ENCODE assay signal across 14 cellular contexts in the genomic region with DNA sequence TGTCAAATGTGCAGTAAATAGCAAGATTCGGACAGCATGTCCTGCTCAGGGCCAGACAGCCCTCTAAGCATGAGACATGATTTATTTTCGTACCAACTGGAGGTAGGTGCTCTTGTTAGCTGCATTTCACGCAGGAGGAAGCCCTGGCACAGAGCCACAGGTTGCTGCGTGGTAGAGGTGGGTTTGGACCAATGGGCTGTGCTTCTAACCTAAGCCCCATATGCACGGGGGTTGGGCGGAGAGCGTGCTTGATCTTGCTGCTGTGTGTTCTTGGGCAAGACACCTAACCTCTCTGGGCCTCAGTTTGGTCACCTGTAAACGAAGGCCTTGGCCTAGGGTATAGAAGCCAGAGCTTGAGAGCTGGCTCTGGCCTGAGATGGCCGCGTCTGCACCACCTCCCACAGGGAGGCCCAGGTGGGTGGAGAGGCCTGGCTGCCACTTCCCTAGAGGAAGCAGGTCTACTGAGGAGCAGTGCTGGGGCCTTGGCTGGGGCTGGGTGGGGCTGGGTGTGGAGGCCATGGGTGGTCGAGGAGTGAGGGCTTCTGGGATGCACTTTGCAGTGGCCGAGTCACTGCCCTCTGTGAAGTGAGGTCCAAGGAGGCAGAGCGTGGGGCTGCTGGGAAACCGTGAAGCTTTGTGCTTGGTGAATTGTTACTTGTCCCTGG. TPM values are rescaled to one million over a fixed set of nuclear protein-coding genes. Genes with fewer than 3 reads are reported as not detected.
DNase-seq lines count a peak whose midpoint lies in the region; ATAC-seq and TF ChIP-seq lines count a peak whose summit lies in the region.
"Had no signal": no experiment of that assay in that cellular context is flagged by ENCODE, and none has a peak within 500 bp of the region (broad histone marks: within the 10 kb centered on the region; RNA-seq: fewer than 3 reads in every experiment).

No MANE protein-coding gene starts in this region.

- CTCF ChIA-PET in CD4-positive, alpha-beta T cell (lab: Charles Lee): no interaction called here
- CTCF ChIA-PET in OCI-LY7 (lab: Charles Lee; ENCODE audit: unreplicated experiment): no interaction called here

- no peak for ATAC-seq in CD4-positive, alpha-beta T cell (ENCODE audit: poor library complexity)
- ATAC-seq in HG02763 (IDR thresholded peaks at IDR 0.05; ENCODE audit: unreplicated experiment) (no peak), GM19328 (IDR thresholded peaks at IDR 0.05; ENCODE audit: unreplicated experiment) (no peak)
- ATAC-seq: activated T-helper 17 cell treated with anti-CD3 and anti-CD28 coated beads, Interleukin-2, amount 50 U/mL, for 72 hours had no signal

- no peaks in the 10 kb centered on the region for H3K36me3 ChIP-seq in OCI-LY7 (ENCODE audit: insufficient read depth, low read length)
- no peaks in the 10 kb centered on the region for H3K36me3 ChIP-seq in right atrium auricular region
- H3K36me3 ChIP-seq: neutrophil, SJCRH30 had no signal

- POLR2A ChIA-PET in CD4-positive, alpha-beta T cell (lab: Charles Lee): no interaction called here
- POLR2A ChIA-PET in OCI-LY7 (lab: Charles Lee): interaction anchor here (0.7 kb wide), 1 partner anchor 347 kb away, joined by 4 read pairs; no protein-coding TSS in a partner anchor

- peaks cover 26% of the 10 kb centered on the region for H3K4me1 Mint-ChIP-seq in CD4-positive, alpha-beta T cell (ENCODE audit: low read depth)

- no peaks in the 10 kb centered on the region for H3K27me3 ChIP-seq in CD4-positive, alpha-beta T cell (ENCODE audit: control insufficient read depth, insufficient read depth, low read length)
- H3K27me3 ChIP-seq in right atrium auricular region: no peaks in the 10 kb centered on the region
- H3K27me3 ChIP-seq: neutrophil had no signal

- no peak overlapping the region for H2AFZ ChIP-seq in OCI-LY7 (ENCODE audit: low read length)

- DNase-seq in CD4-positive, alpha-beta T cell: no peak
- no peak for DNase-seq in OCI-LY7 (ENCODE audit: low spot score)
- DNase-seq in right atrium auricular region (ENCODE audit: low spot score): no peak
- DNase-seq in posterior vena cava (ENCODE audit: low spot score): peak; percentile 74
- DNase-seq in NCI-H345 treated with DMSO at 0.1 percent for 48 hours (lab: John Stamatoyannopoulos, UW; ENCODE audit: unreplicated experiment): no peak
- no peak for DNase-seq in MV-4-11 (lab: John Stamatoyannopoulos, UW)
- DNase-seq: activated CD4-positive, alpha-beta T cell treated with anti-CD3 and anti-CD28 coated beads for 4 hours; anterior cingulate cortex; hypothalamus; SJCRH30 had no signal

- no peaks in the 10 kb centered on the region for H3K9me3 ChIP-seq in CD4-positive, alpha-beta T cell (ENCODE audit: control insufficient read depth, low read length)
- no peaks in the 10 kb centered on the region for H3K9me3 ChIP-seq in OCI-LY7 (ENCODE audit: low read length)
- H3K9me3 ChIP-seq in right atrium auricular region: no peaks in the 10 kb centered on the region
- H3K9me3 ChIP-seq: neutrophil, SJCRH30 had no signal

- H3K9me3 Mint-ChIP-seq in CD4-positive, alpha-beta T cell: no peaks in the 10 kb centered on the region
- H3K9me3 Mint-ChIP-seq: activated T-helper 17 cell treated with anti-CD3 and anti-CD28 coated beads, Interleukin-2, amount 50 U/mL, for 72 hours had no signal

- H3K4me2 ChIP-seq in OCI-LY7 (ENCODE audit: low read length): peak overlapping the region; percentile 64

- H3K36me3 Mint-ChIP-seq in CD4-positive, alpha-beta T cell (ENCODE audit: low read depth): peaks cover 4% of the 10 kb centered on the region

- H3K9me2 ChIP-seq in OCI-LY7 (ENCODE audit: insufficient read depth, low read length): no peaks in the 10 kb centered on the region

- H3K4me3 Mint-ChIP-seq in CD4-positive, alpha-beta T cell: peak overlapping the region; percentile 11
- H3K4me3 Mint-ChIP-seq: activated T-helper 17 cell treated with anti-CD3 and anti-CD28 coated beads, Interleukin-2, amount 50 U/mL, for 72 hours had no signal

- TF ChIP-seq CTCF in CD4-positive, alpha-beta T cell (IDR thresholded peaks at IDR 0.05): no peak
- TF ChIP-seq CTCF in OCI-LY7 (conservative IDR thresholded peaks at IDR 0.05; ENCODE audit: low read length) (no peak), right atrium auricular region (IDR thresholded peaks at IDR 0.05) (no peak)

- intact Hi-C loops in CD4-positive, alpha-beta T cell (cut with DNase I, micrococcal nuclease): no loop called here
- intact Hi-C loops in OCI-LY7 (cut with micrococcal nuclease; ENCODE audit: unreplicated experiment) (no loop called here), posterior vena cava (cut with DNase I) (no loop called here)

- H3K27ac ChIP-seq in CD4-positive, alpha-beta T cell (ENCODE audit: low read depth, low read length): no peak overlapping the region
- H3K27ac ChIP-seq in OCI-LY7 (ENCODE audit: low read depth, low read length, poor library complexity, severe bottlenecking): no peak overlapping the region
- peak overlapping the region; percentile 90 to 94 for H3K27ac ChIP-seq in right atrium auricular region
- H3K27ac ChIP-seq: neutrophil, SJCRH30 had no signal

- H3K79me2 ChIP-seq in OCI-LY7 (ENCODE audit: insufficient read depth, low read depth, low read length): no peaks in the 10 kb centered on the region

- H4K20me1 ChIP-seq in OCI-LY7 (ENCODE audit: insufficient read depth, low read length): no peaks in the 10 kb centered on the region

- H3K27ac Mint-ChIP-seq in CD4-positive, alpha-beta T cell: no peak overlapping the region
- H3K27ac Mint-ChIP-seq: activated T-helper 17 cell treated with anti-CD3 and anti-CD28 coated beads, Interleukin-2, amount 50 U/mL, for 72 hours had no signal

- H3K4me1 ChIP-seq in OCI-LY7 (ENCODE audit: insufficient read depth, low read length, poor library complexity, severe bottlenecking) (peaks cover 40% of the 10 kb centered on the region), right atrium auricular region (peaks cover 0 to 76% of the 10 kb centered on the region in 2 donors)
- H3K4me1 ChIP-seq: SJCRH30 had no signal

- H3K4me3 ChIP-seq in OCI-LY7 (ENCODE audit: low read depth, low read length, poor library complexity, severe bottlenecking) (no peak overlapping the region), right atrium auricular region (no peak overlapping the region)
- H3K4me3 ChIP-seq: SJCRH30 had no signal

- no peaks in the 10 kb centered on the region for H3K27me3 Mint-ChIP-seq in CD4-positive, alpha-beta T cell
- H3K27me3 Mint-ChIP-seq: activated T-helper 17 cell treated with anti-CD3 and anti-CD28 coated beads, Interleukin-2, amount 50 U/mL, for 72 hours had no signal

- no TSS peak for BruUV-seq in OCI-LY7 (replicated peaks; lab: Mats Ljungman, UMichigan)

RNA-seq across cellular contexts. Expression of a gene that starts 38.5 kb away (rescaled TPM):
- 10 to 100 TPM; 13.9 to 15.6 TPM for total RNA-seq in CD4-positive, alpha-beta T cell
- total RNA-seq in OCI-LY7 (2014; rRNA removed; shearing (Covaris generic)): 40.7 and 52.4 TPM in 2 replicates
- total RNA-seq in OCI-LY7 (2022): 32.8 and 46.9 TPM in 2 replicates
- total RNA-seq in right atrium auricular region: 10 to 100 TPM; 29.1 to 31.6 TPM
- 10 to 100 TPM; 15.9 to 18.6 TPM for total RNA-seq in posterior vena cava

RNA-seq across cellular contexts. Expression of a gene that starts 44.3 kb away (rescaled TPM):
- total RNA-seq in CD4-positive, alpha-beta T cell: 1 to 10 TPM; 1.0 to 1.1 TPM
- total RNA-seq in OCI-LY7 (2014; rRNA removed; shearing (Covaris generic)): 3.9 and 5.2 TPM in 2 replicates
- total RNA-seq in OCI-LY7 (2022) (3.7 and 4.9 TPM in 2 replicates), right atrium auricular region (1 to 10 TPM; 7.1 to 9.6 TPM), posterior vena cava (1 to 10 TPM; 2.6 to 2.8 TPM)
- total RNA-seq: SJCRH30 had no signal

Comparison
In these comparisons a context has a peak if more than half of its experiments do, and no peak if none do; other contexts are left out.
1. H3K27ac ChIP-seq: peak in right atrium auricular region (2 of 2); none in CD4-positive, alpha-beta T cell (single experiment) and OCI-LY7 (single experiment).